10 cellular contexts compared by ENCODE assay signal in genomic region chr7:92184294-92184693, GRCh38. TPM values are rescaled to one million over a fixed set of nuclear protein-coding genes. Genes with fewer than 3 reads are reported as not detected.
"Had no signal": no experiment of that assay in that cellular context is flagged by ENCODE, and none has a peak within 500 bp of the region (broad histone marks: within the 10 kb centered on the region; RNA-seq: fewer than 3 reads in every experiment).

No MANE protein-coding gene starts in this region.

RNA-seq across cellular contexts. Expression of gene LRRD1, which starts 5.4 kb away (rescaled TPM):
- total RNA-seq: colonic mucosa, endodermal cell, epithelial cell of proximal tubule, esophagus mucosa, esophagus squamous epithelium, fibroblast of villous mesenchyme, gastrocnemius medialis had no signal
- polyA plus RNA-seq: foreskin keratinocyte, heart left ventricle, heart right ventricle had no signal
